ENCODE assay signal across 8 cellular contexts in the genomic region with DNA sequence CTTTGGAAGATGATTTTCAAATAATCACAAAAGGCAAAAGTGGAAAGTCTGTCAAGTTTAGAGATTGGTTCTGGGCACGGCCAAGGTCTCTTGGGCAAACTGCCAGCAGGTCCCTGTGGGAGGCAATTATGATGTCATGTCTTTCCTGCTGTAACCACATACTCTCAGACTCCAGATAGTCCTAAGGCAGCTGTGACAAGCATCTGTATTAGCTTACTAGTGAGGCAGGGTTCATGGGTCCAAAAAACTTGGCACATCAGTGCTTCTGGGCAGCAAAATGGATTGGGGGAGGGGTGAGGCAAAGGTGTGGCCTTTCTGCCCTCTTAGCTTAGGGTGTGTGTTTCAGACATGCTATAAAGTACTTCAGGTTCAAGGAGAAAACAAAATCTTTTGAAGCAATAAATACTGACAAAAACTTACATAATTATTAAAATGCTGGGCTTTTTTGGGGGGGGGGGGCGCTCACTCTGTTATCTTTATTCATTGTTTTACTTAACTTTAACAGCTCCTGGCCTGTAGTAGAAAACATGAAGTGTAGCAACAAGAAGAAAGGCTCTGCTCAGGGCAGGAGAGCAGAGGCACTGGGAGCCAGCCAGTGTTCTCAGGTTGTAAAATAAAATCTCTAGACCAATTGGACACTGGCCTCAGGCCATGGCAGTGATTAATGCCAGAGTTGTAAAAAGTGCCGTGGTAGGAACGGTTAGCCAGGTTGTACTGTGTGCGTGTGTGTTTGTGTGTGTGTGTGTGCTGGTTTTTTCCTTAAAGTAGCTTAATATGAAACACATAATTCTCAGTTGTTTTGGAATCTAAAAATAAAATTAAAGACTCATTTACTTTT. TPM values are rescaled to one million over a fixed set of nuclear protein-coding genes. Genes with fewer than 3 reads are reported as not detected.
A peak's percentile ranks its signal among the peaks of the same experiment; 100 is the strongest.
DNase-seq lines count a peak whose midpoint lies in the region; ATAC-seq and TF ChIP-seq lines count a peak whose summit lies in the region.

No MANE protein-coding gene starts in this region.

- no peak for TF ChIP-seq CTCF in right atrium auricular region (IDR thresholded peaks at IDR 0.05)

- H3K36me3 ChIP-seq in right atrium auricular region, result no peaks in the 10 kb centered on the region

- no peaks in the 10 kb centered on the region for H3K27me3 Mint-ChIP-seq in activated T-cell treated with anti-CD3 and anti-CD28 coated beads, Interleukin-2, amount 50 U/mL, for 4 hours (ENCODE audit: low read depth)

- H3K36me3 Mint-ChIP-seq in activated T-cell treated with anti-CD3 and anti-CD28 coated beads, Interleukin-2, amount 50 U/mL, for 4 hours (ENCODE audit: insufficient read depth), result no peaks in the 10 kb centered on the region

- H3K4me1 ChIP-seq in right atrium auricular region, result peaks cover 0 to 26% of the 10 kb centered on the region in 2 donors

- no peaks in the 10 kb centered on the region for H3K9me3 ChIP-seq in right atrium auricular region

- ATAC-seq in HG02610 (IDR thresholded peaks at IDR 0.05; ENCODE audit: unreplicated experiment) (peak; percentile 48), HG03135 (IDR thresholded peaks at IDR 0.05; ENCODE audit: unreplicated experiment) (no peak), HG03457 (IDR thresholded peaks at IDR 0.05; ENCODE audit: unreplicated experiment) (no peak)
- ATAC-seq in activated T-cell treated with anti-CD3 and anti-CD28 coated beads, Interleukin-2, amount 50 U/mL, for 4 hours, result peak; percentile 30 to 38

- no peak overlapping the region for H3K4me3 ChIP-seq in right atrium auricular region

- H3K27ac ChIP-seq in right atrium auricular region, result peak overlapping the region; percentile 59 to 73

- peaks cover 4% of the 10 kb centered on the region for H3K4me1 Mint-ChIP-seq in activated T-cell treated with anti-CD3 and anti-CD28 coated beads, Interleukin-2, amount 50 U/mL, for 4 hours (ENCODE audit: low read depth)

- no peaks in the 10 kb centered on the region for H3K27me3 ChIP-seq in right atrium auricular region

- H3K9me3 Mint-ChIP-seq in activated T-cell treated with anti-CD3 and anti-CD28 coated beads, Interleukin-2, amount 50 U/mL, for 4 hours, result no peaks in the 10 kb centered on the region

- no peak overlapping the region for H3K4me3 Mint-ChIP-seq in activated T-cell treated with anti-CD3 and anti-CD28 coated beads, Interleukin-2, amount 50 U/mL, for 4 hours

- DNase-seq in DMS153 treated with DMSO at 0.1 percent for 48 hours (lab: John Stamatoyannopoulos, UW; ENCODE audit: unreplicated experiment), result peak; percentile 84
- peak; percentile 71 for DNase-seq in NCI-H2227 treated with DMSO at 0.1 percent for 48 hours (lab: John Stamatoyannopoulos, UW)
- DNase-seq in activated T-cell treated with anti-CD3 and anti-CD28 coated beads, Interleukin-2, amount 50 U/mL, for 4 hours, result peak; percentile 5
- peak; percentile 85 for DNase-seq in right atrium auricular region (ENCODE audit: low spot score)
- DNase-seq in stimulated activated CD4-positive, alpha-beta T cell treated with anti-CD3 and anti-CD28 coated beads, Interleukin-12 subunit alpha, Interleukin-12 subunit beta, amount 100 ng/mL, for 4 hours, result peak; percentile 23

RNA-seq across cellular contexts. Expression of a gene that starts 14.3 kb away (rescaled TPM):
- total RNA-seq in activated T-cell treated with anti-CD3 and anti-CD28 coated beads, Interleukin-2, amount 50 U/mL, for 4 hours, result under 1 TPM; 0.33 to 0.40 (median 0.34) TPM
- 10 to 100 TPM; 51.8 to 58.9 TPM for total RNA-seq in right atrium auricular region

Comparison
In these comparisons a context has a peak if more than half of its experiments do, and no peak if none do; other contexts are left out.
1. DNase-seq: peak in every context shown above with its lines; median percentile 85 in right atrium auricular region; 84 in DMS153 treated with DMSO at 0.1 percent for 48 hours; 71 in NCI-H2227 treated with DMSO at 0.1 percent for 48 hours; 23 in stimulated activated CD4-positive, alpha-beta T cell treated with anti-CD3 and anti-CD28 coated beads, Interleukin-12 subunit alpha, Interleukin-12 subunit beta, amount 100 ng/mL, for 4 hours; 5 in activated T-cell treated with anti-CD3 and anti-CD28 coated beads, Interleukin-2, amount 50 U/mL, for 4 hours.
2. ATAC-seq: peak in HG02610 (single experiment) and activated T-cell treated with anti-CD3 and anti-CD28 coated beads, Interleukin-2, amount 50 U/mL, for 4 hours (2 of 2); none in HG03135 (single experiment) and HG03457 (single experiment).
3. RNA of a gene that starts 14.3 kb away (total RNA-seq): 51.8 to 58.9 TPM in right atrium auricular region; 0.33 to 0.40 TPM in activated T-cell treated with anti-CD3 and anti-CD28 coated beads, Interleukin-2, amount 50 U/mL, for 4 hours; every median in the first group is over 10 times any median in the second.